Comparison of ENCODE assay signal across 18 cellular contexts in the genomic region with DNA sequence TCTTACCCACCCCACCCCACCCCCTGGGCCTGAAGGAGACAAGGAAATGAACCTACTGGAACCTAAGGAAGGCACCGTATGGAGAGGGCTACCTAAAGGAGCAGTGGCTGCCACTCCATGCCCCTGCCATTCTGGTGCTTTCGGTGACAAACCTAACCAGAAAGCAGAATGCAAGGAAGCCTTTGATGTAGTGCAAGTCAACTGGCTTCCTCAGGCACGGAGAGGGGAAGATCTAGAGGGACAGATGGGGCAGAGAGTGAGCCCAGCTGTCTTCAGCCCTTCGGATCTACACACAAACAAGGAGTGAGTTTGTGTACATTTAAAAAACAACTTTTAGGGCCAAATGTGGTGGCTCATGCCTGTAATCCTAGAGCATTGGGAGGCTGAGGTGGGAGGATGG. TPM values are rescaled to one million over a fixed set of nuclear protein-coding genes. Genes with fewer than 3 reads are reported as not detected.
DNase-seq lines count a peak whose midpoint lies in the region; ATAC-seq and TF ChIP-seq lines count a peak whose summit lies in the region.
"Had no signal": no experiment of that assay in that cellular context is flagged by ENCODE, and none has a peak within 500 bp of the region (broad histone marks: within the 10 kb centered on the region; RNA-seq: fewer than 3 reads in every experiment).

No MANE protein-coding gene starts in this region.

- H3K9me3 ChIP-seq in SU-DHL-6 (ENCODE audit: insufficient read depth, low read length), result no peaks in the 10 kb centered on the region
- H3K9me3 ChIP-seq: esophagus squamous epithelium, lower lobe of right lung, upper lobe of right lung had no signal

- H4K20me1 ChIP-seq in SU-DHL-6 (ENCODE audit: low read depth, low read length), result no peaks in the 10 kb centered on the region

- intact Hi-C loops in activated CD4-positive, alpha-beta T cell treated with anti-CD3 and anti-CD28 coated beads, Interleukin-2, amount 10 ng/mL, durations not matched to agents 24 days and 14 days (cut with micrococcal nuclease), result no loop called here

- peaks cover 71% of the 10 kb centered on the region for H3K4me1 Mint-ChIP-seq in activated CD4-positive, alpha-beta T cell treated with anti-CD3 and anti-CD28 coated beads, Interleukin-2, amount 10 ng/mL, durations not matched to agents 24 days and 14 days
- H3K4me1 Mint-ChIP-seq in activated naive CD8-positive, alpha-beta T cell treated with anti-CD3 and anti-CD28 coated beads, Interleukin-2, amount 50 U/mL, for 24 hours, result peaks cover 97% of the 10 kb centered on the region

- peaks cover 11% of the 10 kb centered on the region; the same call in 1 of the 2 replicates for H3K36me3 ChIP-seq in SU-DHL-6 (ENCODE audit: low read length)
- H3K36me3 ChIP-seq: brain microvascular endothelial cell, esophagus squamous epithelium, lower lobe of right lung, upper lobe of right lung had no signal

- no peak overlapping the region for H3K9ac ChIP-seq in SU-DHL-6 (ENCODE audit: low read length)
- H3K9ac ChIP-seq: KMS-11 had no signal

- H3K4me3 ChIP-seq in SU-DHL-6 (ENCODE audit: insufficient read depth, low read length, poor library complexity, severe bottlenecking), result no peak overlapping the region
- H3K4me3 ChIP-seq: esophagus squamous epithelium, lower lobe of right lung, upper lobe of right lung had no signal

- H3K4me2 ChIP-seq in SU-DHL-6 (ENCODE audit: low read depth, low read length, poor library complexity, severe bottlenecking), result no peak overlapping the region
- H3K4me2 ChIP-seq: KMS-11 had no signal

- H3K27me3 Mint-ChIP-seq in activated CD4-positive, alpha-beta T cell treated with anti-CD3 and anti-CD28 coated beads, Interleukin-2, amount 10 ng/mL, durations not matched to agents 24 days and 14 days, result no peaks in the 10 kb centered on the region
- no peaks in the 10 kb centered on the region for H3K27me3 Mint-ChIP-seq in activated naive CD8-positive, alpha-beta T cell treated with anti-CD3 and anti-CD28 coated beads, Interleukin-2, amount 50 U/mL, for 24 hours

- H3K4me3 Mint-ChIP-seq in activated CD4-positive, alpha-beta T cell treated with anti-CD3 and anti-CD28 coated beads, Interleukin-2, amount 10 ng/mL, durations not matched to agents 24 days and 14 days, result peak overlapping the region; percentile 73
- H3K4me3 Mint-ChIP-seq in activated naive CD8-positive, alpha-beta T cell treated with anti-CD3 and anti-CD28 coated beads, Interleukin-2, amount 50 U/mL, for 24 hours, result peak overlapping the region; percentile 52
- H3K4me3 Mint-ChIP-seq: dendritic cell treated with granulocyte-macrophage colony-stimulating factor and Interleukin-4, amounts not matched to agents 40 ng/mL and 50 ng/mL, for 4 days had no signal

- no peak for TF ChIP-seq CTCF in SU-DHL-6 (IDR thresholded peaks at IDR 0.05; ENCODE audit: insufficient read depth, low read length, poor library complexity, severe bottlenecking)
- no peak for TF ChIP-seq CTCF in GM13976 (IDR thresholded peaks at IDR 0.05; ENCODE audit: borderline replicate concordance, control extremely low read depth, extremely low read depth, insufficient read depth, missing control alignments)

- peak; percentile 40 for ATAC-seq in activated naive CD8-positive, alpha-beta T cell treated with anti-CD3 and anti-CD28 coated beads, Interleukin-2, amount 50 U/mL, for 24 hours
- peak; percentile 31 for ATAC-seq in stimulated activated naive CD8-positive, alpha-beta T cell treated with anti-CD3 and anti-CD28 coated beads, Interleukin-15, Interleukin-2, amounts not matched to agents 100 U/mL and 50 U/mL, for 24 hours
- ATAC-seq: lower lobe of right lung, upper lobe of right lung had no signal

- H3K9me3 Mint-ChIP-seq in activated CD4-positive, alpha-beta T cell treated with anti-CD3 and anti-CD28 coated beads, Interleukin-2, amount 10 ng/mL, durations not matched to agents 24 days and 14 days, result no peaks in the 10 kb centered on the region
- H3K9me3 Mint-ChIP-seq in activated naive CD8-positive, alpha-beta T cell treated with anti-CD3 and anti-CD28 coated beads, Interleukin-2, amount 50 U/mL, for 24 hours, result peaks cover 3% of the 10 kb centered on the region
- H3K9me3 Mint-ChIP-seq: dendritic cell treated with granulocyte-macrophage colony-stimulating factor and Interleukin-4, amounts not matched to agents 40 ng/mL and 50 ng/mL, for 4 days had no signal

- in situ Hi-C loops in GM13976 (cut with MboI; ENCODE audit: low sequenced_read_pairs, unreplicated experiment), result no loop called here

- H2AFZ ChIP-seq in SU-DHL-6 (ENCODE audit: low read depth, low read length, severe bottlenecking), result no peak overlapping the region

- H3K27me3 ChIP-seq in SU-DHL-6 (ENCODE audit: low read length), result no peaks in the 10 kb centered on the region
- H3K27me3 ChIP-seq: brain microvascular endothelial cell had no signal

- peak overlapping the region; percentile 39 for H3K27ac ChIP-seq in SU-DHL-6 (ENCODE audit: low read depth, low read length)
- H3K27ac ChIP-seq: brain microvascular endothelial cell, esophagus squamous epithelium, KMS-11, lower lobe of right lung, upper lobe of right lung had no signal

- H3K27ac Mint-ChIP-seq in activated CD4-positive, alpha-beta T cell treated with anti-CD3 and anti-CD28 coated beads, Interleukin-2, amount 10 ng/mL, durations not matched to agents 24 days and 14 days, result peak overlapping the region; percentile 95
- peak overlapping the region; percentile 97 for H3K27ac Mint-ChIP-seq in activated naive CD8-positive, alpha-beta T cell treated with anti-CD3 and anti-CD28 coated beads, Interleukin-2, amount 50 U/mL, for 24 hours
- H3K27ac Mint-ChIP-seq: dendritic cell treated with granulocyte-macrophage colony-stimulating factor and Interleukin-4, amounts not matched to agents 40 ng/mL and 50 ng/mL, for 4 days had no signal

- no peaks in the 10 kb centered on the region for H3K9me2 ChIP-seq in SU-DHL-6 (replicated peaks; ENCODE audit: insufficient read depth, low read length)

- H3K79me2 ChIP-seq in SU-DHL-6 (ENCODE audit: insufficient read depth, low read length), result peaks cover 93% of the 10 kb centered on the region

- peak; percentile 74 for DNase-seq in activated CD4-positive, alpha-beta T cell treated with anti-CD3 and anti-CD28 coated beads, Interleukin-2, amount 10 ng/mL, durations not matched to agents 24 days and 14 days
- DNase-seq in activated CD4-positive, alpha-beta T cell treated with anti-CD3 and anti-CD28 coated beads, Interleukin-2, amount 50 U/mL, for 4 hours, result no peak
- no peak for DNase-seq in activated naive CD8-positive, alpha-beta T cell treated with anti-CD3 and anti-CD28 coated beads, Interleukin-2, amount 50 U/mL, for 24 hours
- peak; percentile 35 for DNase-seq in stimulated activated naive CD8-positive, alpha-beta T cell treated with anti-CD3 and anti-CD28 coated beads, Interleukin-15, Interleukin-2, amounts not matched to agents 100 U/mL and 50 U/mL, for 24 hours
- no peak for DNase-seq in effector CD8-positive, alpha-beta T cell (lab: John Stamatoyannopoulos, UW)
- DNase-seq in germinal center (ENCODE audit: low spot score) (no peak), GM13976 (ENCODE audit: low spot score) (no peak)
- DNase-seq: activated effector memory CD4-positive, alpha-beta T cell treated with Interleukin-2 at 50 U/mL for 16 hours; brain microvascular endothelial cell; esophagus squamous epithelium; head of caudate nucleus; lower lobe of right lung; NCI-H1092; small intestine; upper lobe of right lung had no signal

- H3F3A ChIP-seq in SU-DHL-6 (ENCODE audit: insufficient read depth), result peaks cover 41% of the 10 kb centered on the region

- peaks cover 68% of the 10 kb centered on the region for H3K36me3 Mint-ChIP-seq in activated CD4-positive, alpha-beta T cell treated with anti-CD3 and anti-CD28 coated beads, Interleukin-2, amount 10 ng/mL, durations not matched to agents 24 days and 14 days (ENCODE audit: low read depth)
- peaks cover 63% of the 10 kb centered on the region for H3K36me3 Mint-ChIP-seq in activated naive CD8-positive, alpha-beta T cell treated with anti-CD3 and anti-CD28 coated beads, Interleukin-2, amount 50 U/mL, for 24 hours (ENCODE audit: low read depth)

RNA-seq across cellular contexts. Expression of a gene that starts 39.5 kb away (rescaled TPM):
- 133 TPM in 2 replicates for total RNA-seq in activated CD4-positive, alpha-beta T cell treated with anti-CD3 and anti-CD28 coated beads, Interleukin-2, amount 10 ng/mL, durations not matched to agents 24 days and 14 days

Comparison
In these comparisons a context has a peak if more than half of its experiments do, and no peak if none do; other contexts are left out.
1. DNase-seq: peak in activated CD4-positive, alpha-beta T cell treated with anti-CD3 and anti-CD28 coated beads, Interleukin-2, amount 10 ng/mL, durations not matched to agents 24 days and 14 days (single experiment) and stimulated activated naive CD8-positive, alpha-beta T cell treated with anti-CD3 and anti-CD28 coated beads, Interleukin-15, Interleukin-2, amounts not matched to agents 100 U/mL and 50 U/mL, for 24 hours (single experiment); none in activated CD4-positive, alpha-beta T cell treated with anti-CD3 and anti-CD28 coated beads, Interleukin-2, amount 50 U/mL, for 4 hours (0 of 2), activated naive CD8-positive, alpha-beta T cell treated with anti-CD3 and anti-CD28 coated beads, Interleukin-2, amount 50 U/mL, for 24 hours (single experiment), effector CD8-positive, alpha-beta T cell (single experiment), germinal center (single experiment) and GM13976 (single experiment).